Comparison of ENCODE assay signal across 8 cellular contexts in the genomic region with DNA sequence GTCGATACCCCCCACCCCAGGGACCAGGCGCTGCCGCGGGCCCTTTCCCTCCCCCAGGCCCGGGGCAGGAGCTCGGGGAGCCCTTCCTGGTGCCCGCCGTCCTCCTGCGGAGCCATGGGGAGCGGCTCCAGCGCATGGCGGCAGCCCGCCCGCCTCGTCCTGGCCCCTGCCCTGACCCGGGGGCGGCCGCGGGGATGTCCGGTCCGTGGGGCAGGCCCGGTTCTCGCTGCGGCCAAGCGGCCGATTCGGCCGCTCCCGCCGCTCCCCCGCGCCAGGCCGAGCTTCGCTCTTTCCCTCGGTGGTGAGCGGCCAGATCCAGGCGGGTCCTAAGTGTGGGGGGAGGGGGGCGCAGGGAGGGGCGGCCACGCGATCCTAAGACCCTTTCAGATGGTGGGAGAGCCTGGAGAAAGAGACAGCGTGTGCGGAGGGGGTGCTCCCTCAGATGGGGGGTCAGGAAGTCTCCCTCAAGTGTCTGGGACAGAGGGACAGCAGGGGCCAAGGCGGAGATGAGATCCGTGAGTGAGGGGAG. TPM values are rescaled to one million over a fixed set of nuclear protein-coding genes. Genes with fewer than 3 reads are reported as not detected.
DNase-seq lines count a peak whose midpoint lies in the region; ATAC-seq, FAIRE-seq and TF ChIP-seq lines count a peak whose summit lies in the region.

No MANE protein-coding gene starts in this region.

- intact Hi-C loops in CD4-positive, alpha-beta memory T cell (cut with micrococcal nuclease), result no loop called here
- intact Hi-C loops in OCI-LY7 (cut with micrococcal nuclease; ENCODE audit: unreplicated experiment) (loop anchor here (5.0 kb wide), 1 partner anchor 294 kb away; the partner anchor contains the start of gene IMP3), endothelial cell of umbilical vein (cut with micrococcal nuclease) (no loop called here)

- POLR2A ChIA-PET in CD4-positive, alpha-beta memory T cell (lab: Charles Lee; ENCODE audit: partially characterized antibody), result interaction anchor here (1.0 to 10.1 kb wide), 10 partner anchors 9 to 324 kb away, joined by 3 to 148 read pairs (median 8); partner anchors contain the start of genes COMMD4, MAN2C1, PPCDC and SIN3A
- POLR2A ChIA-PET in OCI-LY7 (lab: Charles Lee) (interaction anchor here (1.0 to 1.1 kb wide), 2 partner anchors 20 to 22 kb away, joined by 3 read pairs; partner anchors contain the start of gene MAN2C1), endothelial cell of umbilical vein (lab: Charles Lee) (no interaction called here)

- H3K4me3 ChIP-seq in CD4-positive, alpha-beta memory T cell (ENCODE audit: low read length in 2 of 2), result peak overlapping the region; percentile 30 to 72
- H3K4me3 ChIP-seq in OCI-LY7 (ENCODE audit: low read depth, low read length, poor library complexity, severe bottlenecking) (peak overlapping the region; percentile 88), endothelial cell of umbilical vein (replicated peaks in 1 of 3; ENCODE audit: insufficient read depth in 1 of 3, low read depth in 1 of 3, low read length in 3 of 3) (peak overlapping the region; percentile 59 to 84 (median 68))

- H4K20me1 ChIP-seq in OCI-LY7 (ENCODE audit: insufficient read depth, low read length) (no peaks in the 10 kb centered on the region), endothelial cell of umbilical vein (replicated peaks; ENCODE audit: control insufficient read depth, extremely low read depth, insufficient read depth, low read length) (no peaks in the 10 kb centered on the region)

- peak overlapping the region; percentile 27 for H3K9ac ChIP-seq in endothelial cell of umbilical vein (replicated peaks; ENCODE audit: extremely low read depth, insufficient read depth, low read length)

- peaks cover 36% of the 10 kb centered on the region for H3K4me1 ChIP-seq in CD4-positive, alpha-beta memory T cell (ENCODE audit: insufficient read depth, low read length)
- H3K4me1 ChIP-seq in OCI-LY7 (ENCODE audit: insufficient read depth, low read length, poor library complexity, severe bottlenecking) (peaks cover 50% of the 10 kb centered on the region), endothelial cell of umbilical vein (ENCODE audit: control insufficient read depth, extremely low read depth, insufficient read depth, low read length) (peaks cover 7% of the 10 kb centered on the region)

- peak overlapping the region; percentile 58 for H3K27ac ChIP-seq in CD4-positive, alpha-beta memory T cell (ENCODE audit: low read depth, low read length)
- H3K27ac ChIP-seq in OCI-LY7 (ENCODE audit: low read depth, low read length, poor library complexity, severe bottlenecking) (peak overlapping the region; percentile 89), endothelial cell of umbilical vein (ENCODE audit: insufficient read depth, low read depth, low read length) (no peak overlapping the region)

- H3K4me3 Mint-ChIP-seq in CD4-positive, alpha-beta memory T cell, result peak overlapping the region; percentile 80 to 93 (median 86)
- peak overlapping the region; percentile 74 for H3K4me3 Mint-ChIP-seq in natural killer cell treated with Interleukin-12 subunit alpha and Interleukin-12 subunit beta and Interleukin-15 and Interleukin-18, amount 100 ng/mL, for 72 hours

- FAIRE-seq in endothelial cell of umbilical vein (lab: Jason Lieb, UNC), result peak; percentile 35

- H3K27ac Mint-ChIP-seq in CD4-positive, alpha-beta memory T cell, result peak overlapping the region; percentile 77 to 99 (median 89)
- H3K27ac Mint-ChIP-seq in natural killer cell treated with Interleukin-12 subunit alpha and Interleukin-12 subunit beta and Interleukin-15 and Interleukin-18, amount 100 ng/mL, for 72 hours, result no peak overlapping the region

- no peaks in the 10 kb centered on the region for H3K27me3 Mint-ChIP-seq in CD4-positive, alpha-beta memory T cell
- H3K27me3 Mint-ChIP-seq in natural killer cell treated with Interleukin-12 subunit alpha and Interleukin-12 subunit beta and Interleukin-15 and Interleukin-18, amount 100 ng/mL, for 72 hours, result peaks cover 0 to 5% of the 10 kb centered on the region in 2 donors

- dilution Hi-C loops in endothelial cell of umbilical vein (cut with MboI; ENCODE audit: extremely low pct_ligation_motif_present, low sequenced_read_pairs), result no loop called here

- H3K27me3 ChIP-seq in CD4-positive, alpha-beta memory T cell (ENCODE audit: insufficient read depth, low read length), result no peaks in the 10 kb centered on the region
- no peaks in the 10 kb centered on the region for H3K27me3 ChIP-seq in endothelial cell of umbilical vein (ENCODE audit: control insufficient read depth in 2 of 2, insufficient read depth in 2 of 2, low read length in 2 of 2)

- H3K79me2 ChIP-seq in OCI-LY7 (ENCODE audit: insufficient read depth, low read depth, low read length), result no peaks in the 10 kb centered on the region
- no peaks in the 10 kb centered on the region for H3K79me2 ChIP-seq in endothelial cell of umbilical vein (ENCODE audit: control insufficient read depth, insufficient read depth, low read length)

- DNase-seq in CD4-positive, alpha-beta memory T cell, result no peak
- DNase-seq in OCI-LY7 (ENCODE audit: low spot score), result no peak
- peak; percentile 19 for DNase-seq in endothelial cell of umbilical vein (ENCODE audit: low read depth, low spot score)
- DNase-seq in natural killer cell treated with Interleukin-12 subunit alpha and Interleukin-12 subunit beta and Interleukin-15 and Interleukin-18, amount 100 ng/mL, for 72 hours (ENCODE audit: low spot score), result no peak
- DNase-seq in GM19238 (ENCODE audit: insufficient read length, low spot score), result no peak
- DNase-seq in DMS79 (lab: John Stamatoyannopoulos, UW), result no peak
- DNase-seq in NCI-H187 treated with DMSO at 0.1 percent for 48 hours (lab: John Stamatoyannopoulos, UW), result no peak
- no peak for DNase-seq in NCI-H2107 treated with DMSO at 0.1 percent for 48 hours (lab: John Stamatoyannopoulos, UW; ENCODE audit: unreplicated experiment)

- H2AFZ ChIP-seq in OCI-LY7 (ENCODE audit: low read length) (peak overlapping the region; percentile 68; the same call in 1 of the 2 replicates), endothelial cell of umbilical vein (ENCODE audit: low read depth, low read length) (peak overlapping the region; percentile 65)

- no peaks in the 10 kb centered on the region for H3K9me2 ChIP-seq in OCI-LY7 (ENCODE audit: insufficient read depth, low read length)

- H3K4me2 ChIP-seq in OCI-LY7 (ENCODE audit: low read length) (peak overlapping the region; percentile 89), endothelial cell of umbilical vein (ENCODE audit: insufficient read depth, low read length) (peak overlapping the region; percentile 53)

- no TSS peak for BruUV-seq in OCI-LY7 (replicated peaks; lab: Mats Ljungman, UMichigan)
- BruUV-seq in endothelial cell of umbilical vein (replicated peaks; lab: Mats Ljungman, UMichigan), result no TSS peak

- TF ChIP-seq POLR2A in endothelial cell of umbilical vein (IDR thresholded peaks at IDR 0.05; ENCODE audit: low read depth, low read length), result no peak

- no peaks in the 10 kb centered on the region for H3K36me3 ChIP-seq in CD4-positive, alpha-beta memory T cell (ENCODE audit: insufficient read depth, low read length)
- H3K36me3 ChIP-seq in OCI-LY7 (ENCODE audit: insufficient read depth, low read length) (peaks cover 44% of the 10 kb centered on the region), endothelial cell of umbilical vein (ENCODE audit: control insufficient read depth in 2 of 2, extremely low read depth in 1 of 2, insufficient read depth in 2 of 2, low read length in 2 of 2) (no peaks in the 10 kb centered on the region)

- H3K9me3 Mint-ChIP-seq in CD4-positive, alpha-beta memory T cell, result peaks cover 0 to 30% (median 9%) of the 10 kb centered on the region in 8 donors
- peaks cover 3% of the 10 kb centered on the region for H3K9me3 Mint-ChIP-seq in natural killer cell treated with Interleukin-12 subunit alpha and Interleukin-12 subunit beta and Interleukin-15 and Interleukin-18, amount 100 ng/mL, for 72 hours

- no peak for ATAC-seq in natural killer cell treated with Interleukin-12 subunit alpha and Interleukin-12 subunit beta and Interleukin-15 and Interleukin-18, amount 100 ng/mL, for 72 hours

- TF ChIP-seq CTCF in OCI-LY7 (conservative IDR thresholded peaks at IDR 0.05; ENCODE audit: low read length), result no peak
- no peak for TF ChIP-seq CTCF in endothelial cell of umbilical vein (IDR thresholded peaks at IDR 0.05; ENCODE audit: extremely low read depth in 1 of 2, insufficient read depth in 1 of 2, low read depth in 1 of 2, low read length in 2 of 2)

- peaks cover 3 to 9% of the 10 kb centered on the region in 2 donors for H3K36me3 Mint-ChIP-seq in CD4-positive, alpha-beta memory T cell
- H3K36me3 Mint-ChIP-seq in natural killer cell treated with Interleukin-12 subunit alpha and Interleukin-12 subunit beta and Interleukin-15 and Interleukin-18, amount 100 ng/mL, for 72 hours, result peaks cover 9% of the 10 kb centered on the region

- H3K9me1 ChIP-seq in endothelial cell of umbilical vein (replicated peaks; ENCODE audit: control insufficient read depth, extremely low read depth, insufficient read depth, low read length), result no peaks in the 10 kb centered on the region

- CTCF ChIA-PET in CD4-positive, alpha-beta memory T cell (lab: Charles Lee; ENCODE audit: partially characterized antibody), result no interaction called here
- CTCF ChIA-PET in OCI-LY7 (lab: Charles Lee; ENCODE audit: unreplicated experiment) (interaction anchor here (0.6 to 1.1 kb wide), 2 partner anchors 13 to 106 kb away, joined by 3 to 4 read pairs; no protein-coding TSS in a partner anchor), endothelial cell of umbilical vein (lab: Charles Lee) (interaction anchor here (1.2 kb wide), 1 partner anchor 20 kb away, joined by 3 read pairs; no protein-coding TSS in a partner anchor)

- H3K9me3 ChIP-seq in CD4-positive, alpha-beta memory T cell (ENCODE audit: control insufficient read depth in 1 of 2, low read length in 2 of 2), result peaks cover 6 to 7% of the 10 kb centered on the region in 2 donors
- H3K9me3 ChIP-seq in OCI-LY7 (ENCODE audit: low read length), result no peaks in the 10 kb centered on the region; the same call in 1 of the 2 replicates
- H3K9me3 ChIP-seq in endothelial cell of umbilical vein (replicated peaks; ENCODE audit: control insufficient read depth, insufficient read depth, low read length), result no peaks in the 10 kb centered on the region

- H3K4me1 Mint-ChIP-seq in CD4-positive, alpha-beta memory T cell, result peaks cover 14 to 38% (median 26%) of the 10 kb centered on the region in 4 donors
- peaks cover 29 to 33% of the 10 kb centered on the region in 2 donors for H3K4me1 Mint-ChIP-seq in natural killer cell treated with Interleukin-12 subunit alpha and Interleukin-12 subunit beta and Interleukin-15 and Interleukin-18, amount 100 ng/mL, for 72 hours (ENCODE audit: low read depth in 2 of 2)

RNA-seq across cellular contexts. Expression of gene NEIL1, which starts 1.3 kb away (rescaled TPM):
- 10 to 100 TPM; 13.0 to 16.4 TPM for total RNA-seq in CD4-positive, alpha-beta memory T cell
- 1 to 10 TPM; 1.5 to 2.6 TPM for polyA plus RNA-seq in CD4-positive, alpha-beta memory T cell
- 128 and 159 TPM in 2 replicates for total RNA-seq in OCI-LY7 (2014; rRNA removed; shearing (Covaris generic))
- total RNA-seq in OCI-LY7 (2022) (99.5 and 105 TPM in 2 replicates), endothelial cell of umbilical vein (21.7 and 29.5 TPM in 2 replicates)
- 29.5 and 34.5 TPM in 2 replicates for polyA plus RNA-seq in endothelial cell of umbilical vein
- polyA plus RNA-seq in endothelial cell of umbilical vein (2011; cell fraction: cytosol; rRNA removed), result 4.2 and 12.2 TPM in 2 replicates
- 156 and 206 TPM in 2 replicates for polyA plus RNA-seq in endothelial cell of umbilical vein (2011; cell fraction: nucleus; rRNA removed)
- 10.6 and 11.3 TPM in 2 replicates for polyA plus RNA-seq in endothelial cell of umbilical vein (2012)
- 14.8 and 29.0 TPM in 2 replicates for polyA minus RNA-seq in endothelial cell of umbilical vein
- 3.4 TPM for polyA minus RNA-seq in endothelial cell of umbilical vein (2011; cell fraction: cytosol; rRNA and poly(A)+ RNA removed)
- polyA minus RNA-seq in endothelial cell of umbilical vein (2011; cell fraction: nucleus; rRNA and poly(A)+ RNA removed), result 23.5 and 34.7 TPM in 2 replicates
- 10 to 100 TPM; 12.4 to 22.3 TPM for total RNA-seq in natural killer cell treated with Interleukin-12 subunit alpha and Interleukin-12 subunit beta and Interleukin-15 and Interleukin-18, amount 100 ng/mL, for 72 hours

RNA-seq across cellular contexts. Expression of gene COMMD4, which starts 12.2 kb away (rescaled TPM):
- 10 to 100 TPM; 33.9 to 36.4 TPM for total RNA-seq in CD4-positive, alpha-beta memory T cell
- 10 to 100 TPM; 41.0 to 45.6 TPM for polyA plus RNA-seq in CD4-positive, alpha-beta memory T cell
- total RNA-seq in OCI-LY7 (2014; rRNA removed; shearing (Covaris generic)), result 123 and 129 TPM in 2 replicates
- total RNA-seq in OCI-LY7 (2022) (120 and 133 TPM in 2 replicates), endothelial cell of umbilical vein (105 and 114 TPM in 2 replicates)
- polyA plus RNA-seq in endothelial cell of umbilical vein, result 244 and 254 TPM in 2 replicates
- polyA plus RNA-seq in endothelial cell of umbilical vein (2011; cell fraction: cytosol; rRNA removed), result 240 and 254 TPM in 2 replicates
- polyA plus RNA-seq in endothelial cell of umbilical vein (2011; cell fraction: nucleus; rRNA removed), result 221 and 233 TPM in 2 replicates
- polyA plus RNA-seq in endothelial cell of umbilical vein (2012), result 65.2 and 76.7 TPM in 2 replicates
- polyA minus RNA-seq in endothelial cell of umbilical vein, result 37.9 and 39.1 TPM in 2 replicates
- 105 TPM for polyA minus RNA-seq in endothelial cell of umbilical vein (2011; cell fraction: cytosol; rRNA and poly(A)+ RNA removed)
- 15.4 and 18.5 TPM in 2 replicates for polyA minus RNA-seq in endothelial cell of umbilical vein (2011; cell fraction: nucleus; rRNA and poly(A)+ RNA removed)
- total RNA-seq in natural killer cell treated with Interleukin-12 subunit alpha and Interleukin-12 subunit beta and Interleukin-15 and Interleukin-18, amount 100 ng/mL, for 72 hours, result 10 to 100 TPM; 54.4 to 96.2 TPM

RNA-seq across cellular contexts. Expression of gene MAN2C1, which starts 20.3 kb away (rescaled TPM):
- 100 to 1,000 TPM; 448 to 449 TPM for total RNA-seq in CD4-positive, alpha-beta memory T cell
- polyA plus RNA-seq in CD4-positive, alpha-beta memory T cell, result 10 to 100 TPM; 32.2 to 38.0 TPM
- 98.8 and 113 TPM in 2 replicates for total RNA-seq in OCI-LY7 (2014; rRNA removed; shearing (Covaris generic))
- total RNA-seq in OCI-LY7 (2022) (141 and 155 TPM in 2 replicates), endothelial cell of umbilical vein (248 TPM in 2 replicates)
- 198 and 220 TPM in 2 replicates for polyA plus RNA-seq in endothelial cell of umbilical vein
- polyA plus RNA-seq in endothelial cell of umbilical vein (2011; cell fraction: cytosol; rRNA removed), result 36.8 and 59.2 TPM in 2 replicates
- 1,499 and 1,889 TPM in 2 replicates for polyA plus RNA-seq in endothelial cell of umbilical vein (2011; cell fraction: nucleus; rRNA removed)
- 119 and 124 TPM in 2 replicates for polyA plus RNA-seq in endothelial cell of umbilical vein (2012)
- 143 and 184 TPM in 2 replicates for polyA minus RNA-seq in endothelial cell of umbilical vein
- polyA minus RNA-seq in endothelial cell of umbilical vein (2011; cell fraction: cytosol; rRNA and poly(A)+ RNA removed), result 50.2 TPM
- 260 and 342 TPM in 2 replicates for polyA minus RNA-seq in endothelial cell of umbilical vein (2011; cell fraction: nucleus; rRNA and poly(A)+ RNA removed)
- 100 to 1,000 TPM; 213 to 295 TPM for total RNA-seq in natural killer cell treated with Interleukin-12 subunit alpha and Interleukin-12 subunit beta and Interleukin-15 and Interleukin-18, amount 100 ng/mL, for 72 hours

Comparison
In these comparisons a context has a peak if more than half of its experiments do, and no peak if none do; other contexts are left out.
1. H3K27ac Mint-ChIP-seq: peak in CD4-positive, alpha-beta memory T cell (7 of 7); none in natural killer cell treated with Interleukin-12 subunit alpha and Interleukin-12 subunit beta and Interleukin-15 and Interleukin-18, amount 100 ng/mL, for 72 hours (0 of 2).
2. Peak in every context shown above with its lines, with median percentiles within 50 percentile points of each other: H3K4me3 ChIP-seq.